ENCODE assay signal across 10 cellular contexts in the genomic region with DNA sequence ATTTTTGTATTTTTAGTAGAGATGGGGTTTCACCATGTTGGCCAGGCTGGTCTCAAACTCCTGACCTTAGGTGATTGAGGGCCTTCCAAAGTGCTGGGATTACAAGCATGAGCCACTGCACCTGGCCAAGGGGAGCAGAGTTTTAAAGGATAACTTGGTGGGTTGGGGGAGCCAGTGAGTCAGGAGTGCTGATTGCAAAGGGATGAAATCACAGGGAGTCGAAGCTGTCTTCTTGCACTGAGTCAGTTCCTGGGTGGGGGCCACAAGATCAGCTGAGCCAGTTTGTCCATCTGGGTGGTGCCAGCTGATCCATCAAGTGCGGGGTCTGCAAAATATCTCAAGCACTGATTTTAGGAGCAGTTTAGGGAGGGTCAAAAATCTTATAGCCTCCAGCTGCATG. TPM values are rescaled to one million over a fixed set of nuclear protein-coding genes. Genes with fewer than 3 reads are reported as not detected.
DNase-seq lines count a peak whose midpoint lies in the region; ATAC-seq, FAIRE-seq and TF ChIP-seq lines count a peak whose summit lies in the region.
"Not testable (repeated sequence)": the region's sequence is repeated elsewhere in the genome, so short reads cannot be mapped to it uniquely, and the experiment has no call there.
"Had no signal": no experiment of that assay in that cellular context is flagged by ENCODE, and none has a peak within 500 bp of the region (broad histone marks: within the 10 kb centered on the region; RNA-seq: fewer than 3 reads in every experiment).

No MANE protein-coding gene starts in this region.

- RAD21 ChIA-PET in HCT116 (lab: Charles Lee; ENCODE audit: low non-redundant PET in 1 of 2, low total read pairs in 2 of 2, uncharacterized antibody in 2 of 2, unreplicated experiment in 2 of 2): not testable (repeated sequence)

- not testable (repeated sequence) for TF ChIP-seq CTCF in HCT116 (IDR thresholded peaks at IDR 0.05 in 2 of 3, conservative IDR thresholded peaks at IDR 0.05 in 1 of 3; ENCODE audit: borderline replicate concordance in 1 of 3, insufficient read depth in 1 of 3, low read depth in 2 of 3, low read length in 2 of 3); Peyer's patch (IDR thresholded peaks at IDR 0.05); astrocyte (IDR thresholded peaks at IDR 0.05; ENCODE audit: insufficient read depth, low read depth, low read length); epithelial cell of esophagus (IDR thresholded peaks at IDR 0.05; ENCODE audit: insufficient read depth, low read depth, low read length, missing control alignments); kidney (IDR thresholded peaks at IDR 0.05; ENCODE audit: borderline replicate concordance, extremely low read depth, insufficient read depth)

- POLR2A ChIA-PET in HCT116 (lab: Charles Lee): not testable (repeated sequence)

- H3K9me3 Mint-ChIP-seq in astrocyte (ENCODE audit: unreplicated experiment): not testable (repeated sequence)

- not testable (repeated sequence) for H3K36me3 ChIP-seq in HCT116 (ENCODE audit: control insufficient read depth in 1 of 2, insufficient read depth in 2 of 2, low read length in 2 of 2); Peyer's patch; astrocyte (ENCODE audit: insufficient read depth, low read length); kidney (ENCODE audit: control insufficient read depth in 1 of 2, insufficient read depth in 2 of 2, low read length in 2 of 2)

- H3K9ac ChIP-seq in HCT116 (ENCODE audit: low read length); astrocyte (ENCODE audit: low read length); kidney (ENCODE audit: low read length in 2 of 2): not testable (repeated sequence)

- not testable (repeated sequence) for H3K27ac ChIP-seq in HCT116 (ENCODE audit: low read depth, low read length); astrocyte (ENCODE audit: low read depth, low read length); kidney (ENCODE audit: low read depth in 2 of 2, low read length in 2 of 2)
- peak overlapping the region in 3 of 4 donors; percentile 67 to 88 (median 83) for H3K27ac ChIP-seq in Peyer's patch

- in situ Hi-C loops in ACHN (cut with HindIII; ENCODE audit: low pct_ligation_motif_present, low pct_unique_long_range_greater_than_20kb, low sequenced_read_pairs): not testable (repeated sequence)

- not testable (repeated sequence) for H3K4me1 Mint-ChIP-seq in astrocyte (ENCODE audit: low read depth, unreplicated experiment)

- not testable (repeated sequence) for TF ChIP-seq POLR2A in HCT116 (IDR thresholded peaks at IDR 0.05; ENCODE audit: borderline replicate concordance, extremely low read depth, insufficient read depth, insufficient read length); Peyer's patch (IDR thresholded peaks at IDR 0.05)

- intact Hi-C loops in HCT116 (cut with micrococcal nuclease); kidney (cut with DNase I); posterior vena cava (cut with DNase I): not testable (repeated sequence)

- H3K27me3 ChIP-seq in HCT116 (ENCODE audit: insufficient read depth, low read length); Peyer's patch; astrocyte (ENCODE audit: insufficient read depth, low read length): not testable (repeated sequence)

- BruUV-seq in HCT116 (replicated peaks; lab: Mats Ljungman, UMichigan): not testable (repeated sequence)

- H3K9me2 ChIP-seq in HCT116 (ENCODE audit: insufficient read depth): not testable (repeated sequence)

- DNase-seq in ACHN: peak; percentile 54
- DNase-seq in HCT116 (ENCODE audit: low read depth, low spot score); Peyer's patch; astrocyte (ENCODE audit: low read depth): not testable (repeated sequence)
- peak; percentile 51 for DNase-seq in epithelial cell of esophagus (ENCODE audit: low read depth)
- DNase-seq in kidney: peak; percentile 51
- peak; percentile 11 for DNase-seq in posterior vena cava (ENCODE audit: low spot score)

- FAIRE-seq in astrocyte (lab: Jason Lieb, UNC); kidney (lab: Jason Lieb, UNC): not testable (repeated sequence)

- H3K9me3 ChIP-seq in HCT116 (ENCODE audit: control insufficient read depth in 1 of 2, insufficient read depth in 1 of 2, low read depth in 1 of 2, low read length in 2 of 2); Peyer's patch; astrocyte (ENCODE audit: insufficient read depth, low read depth, low read length); kidney (ENCODE audit: control insufficient read depth in 1 of 2, low read length in 2 of 2): not testable (repeated sequence)

- not testable (repeated sequence) for H3K4me3 ChIP-seq in HCT116 (replicated peaks in 1 of 2; ENCODE audit: low read depth in 1 of 2, low read length in 2 of 2); Peyer's patch; astrocyte (ENCODE audit: insufficient read depth, low read depth, low read length); epithelial cell of esophagus (ENCODE audit: low read length); kidney (ENCODE audit: low read length in 2 of 2)

- H3K4me1 ChIP-seq in HCT116 (ENCODE audit: control insufficient read depth in 1 of 2, insufficient read depth in 2 of 2, low read length in 2 of 2); Peyer's patch; astrocyte (ENCODE audit: insufficient read depth, low read length); kidney (ENCODE audit: control insufficient read depth in 1 of 2, insufficient read depth in 1 of 2, low read depth in 1 of 2, low read length in 2 of 2): not testable (repeated sequence)

- peak overlapping the region; percentile 48 for H3K27ac Mint-ChIP-seq in astrocyte (ENCODE audit: unreplicated experiment)

- CTCF ChIA-PET in HCT116 (lab: Charles Lee): not testable (repeated sequence)

- not testable (repeated sequence) for H3K79me2 ChIP-seq in HCT116 (ENCODE audit: insufficient read depth, low read length); astrocyte (ENCODE audit: insufficient read depth, low read length)

- not testable (repeated sequence) for H2AFZ ChIP-seq in HCT116 (ENCODE audit: low read depth, low read length, poor library complexity, severe bottlenecking); astrocyte (ENCODE audit: low read depth, low read length)

- not testable (repeated sequence) for H3K36me3 Mint-ChIP-seq in astrocyte (ENCODE audit: low read depth, unreplicated experiment)

- not testable (repeated sequence) for H3K4me2 ChIP-seq in HCT116 (ENCODE audit: low read length); astrocyte (ENCODE audit: low read length)

- H3K27me3 Mint-ChIP-seq in astrocyte (ENCODE audit: low read depth, unreplicated experiment): peaks cover 15% of the 10 kb centered on the region

- H3K4me3 Mint-ChIP-seq in astrocyte (ENCODE audit: unreplicated experiment): not testable (repeated sequence)

- not testable (repeated sequence) for ATAC-seq in HCT116

- H4K20me1 ChIP-seq in HCT116 (ENCODE audit: insufficient read depth); astrocyte (ENCODE audit: insufficient read depth, low read length): not testable (repeated sequence)

- not testable (repeated sequence) for TF ChIP-seq RAD21 in HCT116 (IDR thresholded peaks at IDR 0.05; ENCODE audit: low read depth)

TF ChIP-seq in HCT116, 20 proteins besides CTCF, POLR2A, EP300 and RAD21:
- TF ChIP-seq FOSL1 (IDR thresholded peaks at IDR 0.05; ENCODE audit: low read depth) (peak; percentile 20; the same call in 1 of the 2 replicates), JUND (IDR thresholded peaks at IDR 0.05) (peak; percentile 29; the same call in 1 of the 2 replicates)

RNA-seq across cellular contexts. Expression of a gene that starts 15.7 kb away (rescaled TPM):
- total RNA-seq in HCT116 (2021; ENCODE audit: unreplicated experiment): 0.64 TPM
- polyA plus RNA-seq in HCT116 (2012): 0.99 and 1.4 TPM in 2 replicates
- 10 to 100 TPM in 2 of 4 donors, 1 to 10 TPM in 2; 4.8 to 31.8 (median 9.0) TPM for total RNA-seq in Peyer's patch
- total RNA-seq in astrocyte: 2.5 and 2.8 TPM in 2 replicates
- total RNA-seq in kidney: 3.8 TPM
- not detected for polyA plus RNA-seq in kidney (ENCODE audit: insufficient read depth, low read depth, low replicate concordance)
- total RNA-seq in posterior vena cava: 1 to 10 TPM in 1 of 2 donors, under 1 TPM in 1; 0.62 to 1.5 TPM
- polyA plus RNA-seq: SK-N-SH had no signal

RNA-seq across cellular contexts. Expression of a gene that starts 34.8 kb away (rescaled TPM):
- total RNA-seq in HCT116 (2021; ENCODE audit: unreplicated experiment): not detected
- 0.01 TPM in 1 of 2 replicates, not detected in the other for polyA plus RNA-seq in HCT116 (2012)
- 1,000 to 10,000 TPM in 1 of 4 donors, 100 to 1,000 TPM in 2, 10 to 100 TPM in 1; 64.4 to 1,011 (median 801) TPM for total RNA-seq in Peyer's patch
- not detected in 2 replicates for total RNA-seq in astrocyte
- not detected for total RNA-seq in kidney
- not detected for polyA plus RNA-seq in kidney (ENCODE audit: insufficient read depth, low read depth, low replicate concordance)
- under 1 TPM in 1 of 2 donors, not detected in 1; 0.05 TPM for total RNA-seq in posterior vena cava
- total RNA-seq: LHCN-M2, NCI-H460 had no signal
- polyA plus RNA-seq: SK-N-SH had no signal

RNA-seq across cellular contexts. Expression of a gene that starts 35.7 kb away (rescaled TPM):
- 30.8 TPM for total RNA-seq in HCT116 (2021; ENCODE audit: unreplicated experiment)
- polyA plus RNA-seq in HCT116 (2012): 42.8 and 46.1 TPM in 2 replicates
- 100 to 1,000 TPM in 3 of 4 donors, 10 to 100 TPM in 1; 85.8 to 694 (median 395) TPM for total RNA-seq in Peyer's patch
- total RNA-seq in astrocyte: 0.61 TPM in 1 of 2 replicates, not detected in the other
- 39.1 TPM for total RNA-seq in kidney
- 0.65 TPM for polyA plus RNA-seq in kidney (ENCODE audit: insufficient read depth, low read depth, low replicate concordance)
- total RNA-seq in posterior vena cava: under 1 TPM; 0.52 to 0.74 TPM
- total RNA-seq: LHCN-M2, NCI-H460 had no signal

Comparison
In these comparisons a context has a peak if more than half of its experiments do, and no peak if none do; other contexts are left out.
1. RNA of a gene that starts 34.8 kb away (total RNA-seq): 64.4 to 1,011 TPM in Peyer's patch; 0.05 TPM in posterior vena cava, not detected in HCT116 (single experiment), not detected in astrocyte and not detected in kidney (single experiment); every median in the first group is over 10 times any median in the second.
2. RNA of a gene that starts 35.7 kb away (total RNA-seq): 85.8 to 694 TPM in Peyer's patch, 39.1 TPM in kidney (single experiment) and 30.8 TPM in HCT116 (single experiment); 0.52 to 0.74 TPM in posterior vena cava and 0.61 TPM in astrocyte; every median in the first group is over 10 times any median in the second.